8 cellular contexts compared by ENCODE assay signal in genomic region chr15:63832620-63833245, GRCh38. TPM values are rescaled to one million over a fixed set of nuclear protein-coding genes. Genes with fewer than 3 reads are reported as not detected.
DNase-seq lines count a peak whose midpoint lies in the region; ATAC-seq and TF ChIP-seq lines count a peak whose summit lies in the region.

No MANE protein-coding gene starts in this region.

- H3K36me3 ChIP-seq in Karpas-422 (ENCODE audit: insufficient read depth, low read length) (no peaks in the 10 kb centered on the region), right lobe of liver (no peaks in the 10 kb centered on the region)

- TF ChIP-seq CTCF in brain (conservative IDR thresholded peaks at IDR 0.05) (no peak), right lobe of liver (IDR thresholded peaks at IDR 0.05) (no peak), type B pancreatic cell (conservative IDR thresholded peaks at IDR 0.05) (no peak)

- no peaks in the 10 kb centered on the region for H3K9me2 ChIP-seq in Karpas-422 (replicated peaks; ENCODE audit: insufficient read depth, low read length)

- H3K79me2 ChIP-seq in Karpas-422 (ENCODE audit: low read length), result peaks cover 58% of the 10 kb centered on the region

- peak overlapping the region; percentile 75 for H3K4me2 ChIP-seq in Karpas-422 (ENCODE audit: low read depth, low read length, poor library complexity, severe bottlenecking)

- peak overlapping the region; percentile 87 for H3K4me3 Mint-ChIP-seq in activated CD4-positive, alpha-beta T cell treated with anti-CD3 and anti-CD28 coated beads for 36 hours
- peak overlapping the region; percentile 95 to 99 (median 97) for H3K4me3 Mint-ChIP-seq in brain
- peak overlapping the region; percentile 92 for H3K4me3 Mint-ChIP-seq in type B pancreatic cell

- intact Hi-C loops in activated CD4-positive, alpha-beta T cell treated with anti-CD3 and anti-CD28 coated beads for 36 hours (cut with DNase I, micrococcal nuclease), result loop anchor here (1.0 to 10.0 kb wide), 8 partner anchors 58 to 710 kb away; partner anchors contain the start of genes CIAO2A (in 1 of the 2), DAPK2 (in 1 of the 2), LACTB (in 1 of the 2) and SNX22 (in 1 of the 2)
- intact Hi-C loops in right lobe of liver (cut with DNase I), result no loop called here

- H3K4me1 Mint-ChIP-seq in activated CD4-positive, alpha-beta T cell treated with anti-CD3 and anti-CD28 coated beads for 36 hours, result peaks cover 54% of the 10 kb centered on the region
- H3K4me1 Mint-ChIP-seq in brain, result peaks cover 60% of the 10 kb centered on the region
- H3K4me1 Mint-ChIP-seq in type B pancreatic cell (ENCODE audit: unreplicated experiment), result peaks cover 17% of the 10 kb centered on the region

- peaks cover 47% of the 10 kb centered on the region for H3K4me1 ChIP-seq in Karpas-422 (ENCODE audit: low read length)
- peaks cover 0 to 21% (median 7%) of the 10 kb centered on the region in 4 donors for H3K4me1 ChIP-seq in right lobe of liver

- H3K27me3 ChIP-seq in Karpas-422 (ENCODE audit: low read length) (no peaks in the 10 kb centered on the region), right lobe of liver (no peaks in the 10 kb centered on the region)

- WGBS in right lobe of liver (ENCODE audit: insufficient coverage, low coverage, low lambda C conversion rate, missing lambda C conversion rate), result 0% methylated on average over 9 of the region's 9 CpGs

- H4K20me1 ChIP-seq in Karpas-422 (ENCODE audit: insufficient read depth, low read depth, low read length), result no peaks in the 10 kb centered on the region

- CTCF ChIA-PET in activated CD4-positive, alpha-beta T cell treated with anti-CD3 and anti-CD28 coated beads for 36 hours (lab: Charles Lee), result interaction anchor here (0.5 to 1.2 kb wide), 7 partner anchors 8 to 265 kb away, joined by 3 to 6 read pairs (median 4); no protein-coding TSS in a partner anchor

- ATAC-seq in activated CD4-positive, alpha-beta T cell treated with anti-CD3 and anti-CD28 coated beads for 36 hours, result peak; percentile 19
- ATAC-seq in right lobe of liver (peak in 2 of 4 donors; percentile 1 to 2), GM18858 (IDR thresholded peaks at IDR 0.05; ENCODE audit: unreplicated experiment) (no peak)

- TF ChIP-seq POLR2A in right lobe of liver (IDR thresholded peaks at IDR 0.05), result no peak

- peak overlapping the region; percentile 79 for H3K27ac ChIP-seq in Karpas-422 (ENCODE audit: low read length)
- peak overlapping the region; percentile 91 to 92 (median 92) for H3K27ac ChIP-seq in right lobe of liver

- peak overlapping the region; percentile 91 for H3K27ac Mint-ChIP-seq in activated CD4-positive, alpha-beta T cell treated with anti-CD3 and anti-CD28 coated beads for 36 hours
- H3K27ac Mint-ChIP-seq in brain (peak overlapping the region; percentile 92 to 97 (median 94)), type B pancreatic cell (peak overlapping the region; percentile 83)

- H3K27me3 Mint-ChIP-seq in activated CD4-positive, alpha-beta T cell treated with anti-CD3 and anti-CD28 coated beads for 36 hours, result no peaks in the 10 kb centered on the region
- H3K27me3 Mint-ChIP-seq in brain (peaks cover 22% of the 10 kb centered on the region), type B pancreatic cell (no peaks in the 10 kb centered on the region)

- H3K9me3 Mint-ChIP-seq in activated CD4-positive, alpha-beta T cell treated with anti-CD3 and anti-CD28 coated beads for 36 hours (ENCODE audit: low read depth), result no peaks in the 10 kb centered on the region
- H3K9me3 Mint-ChIP-seq in brain (peaks cover 0 to 2% (median 0%) of the 10 kb centered on the region in 5 experiments), type B pancreatic cell (no peaks in the 10 kb centered on the region)

- H3K4me3 ChIP-seq in Karpas-422 (ENCODE audit: low read length), result peak overlapping the region; percentile 76
- peak overlapping the region; percentile 73 to 88 (median 76) for H3K4me3 ChIP-seq in right lobe of liver

- H3K9me3 ChIP-seq in Karpas-422 (ENCODE audit: low read length), result no peaks in the 10 kb centered on the region
- no peaks in the 10 kb centered on the region for H3K9me3 ChIP-seq in right lobe of liver

- no peak overlapping the region for H2AFZ ChIP-seq in Karpas-422 (ENCODE audit: low read length)

- POLR2A ChIA-PET in activated CD4-positive, alpha-beta T cell treated with anti-CD3 and anti-CD28 coated beads for 36 hours (lab: Charles Lee), result interaction anchor here (0.5 to 1.5 kb wide), 6 partner anchors 9 to 354 kb away, joined by 3 to 4 read pairs (median 3); no protein-coding TSS in a partner anchor

- H3K36me3 Mint-ChIP-seq in activated CD4-positive, alpha-beta T cell treated with anti-CD3 and anti-CD28 coated beads for 36 hours (ENCODE audit: low read depth), result peaks cover 8% of the 10 kb centered on the region
- H3K36me3 Mint-ChIP-seq in brain (peaks cover 23% of the 10 kb centered on the region), type B pancreatic cell (peaks cover 8% of the 10 kb centered on the region)

- peak overlapping the region; percentile 98 for H3K9ac ChIP-seq in Karpas-422 (ENCODE audit: low read length)

- DNase-seq in activated CD4-positive, alpha-beta T cell treated with anti-CD3 and anti-CD28 coated beads for 36 hours, result no peak
- no peak for DNase-seq in activated CD4-positive, alpha-beta T cell treated with anti-CD3 and anti-CD28 coated beads for 4 hours
- DNase-seq in Karpas-422 (peak; percentile 84), right lobe of liver (no peak), type B pancreatic cell (ENCODE audit: extremely low spot score, unreplicated experiment) (no peak), C1 segment of cervical spinal cord (lab: John Stamatoyannopoulos, UW) (no peak)

RNA-seq across cellular contexts. Expression of gene HERC1, which starts 1.0 kb away (rescaled TPM):
- total RNA-seq in activated CD4-positive, alpha-beta T cell treated with anti-CD3 and anti-CD28 coated beads for 36 hours, result 10 to 100 TPM; 62.8 to 66.0 TPM
- total RNA-seq in Karpas-422 (2014; rRNA removed; shearing (Covaris generic); ENCODE audit: low replicate concordance), result 134 and 151 TPM in 2 replicates
- polyA plus RNA-seq in brain (ENCODE audit: insufficient read depth, low read depth, low replicate concordance), result 31.5 TPM
- total RNA-seq in right lobe of liver (10 to 100 TPM; 35.1 to 46.2 (median 38.0) TPM), type B pancreatic cell (ENCODE audit: low replicate concordance) (62.6 and 80.7 TPM in 2 replicates)

Comparison
In these comparisons a context has a peak if more than half of its experiments do, and no peak if none do; other contexts are left out.
1. intact Hi-C loops: an anchor here in activated CD4-positive, alpha-beta T cell treated with anti-CD3 and anti-CD28 coated beads for 36 hours (1.0 to 10.0 kb wide); none called in right lobe of liver.